Comparison of ENCODE assay signal across 8 cellular contexts in genomic region chr14:34714320-34715107, GRCh38. TPM values are rescaled to one million over a fixed set of nuclear protein-coding genes. Genes with fewer than 3 reads are reported as not detected.
A peak's percentile ranks its signal among the peaks of the same experiment; 100 is the strongest.
DNase-seq lines count a peak whose midpoint lies in the region; ATAC-seq, FAIRE-seq and TF ChIP-seq lines count a peak whose summit lies in the region.

Gene CFL2 (minus strand): TSS chr14:34714593. CDS start chr14:34714540, 53 bp downstream.

- H3K4me1 ChIP-seq in left ventricle myocardium inferior (peaks cover 62% of the 10 kb centered on the region), prostate gland (replicated peaks) (no peaks in the 10 kb centered on the region), upper lobe of right lung (peaks cover 13% of the 10 kb centered on the region)

- H3K27ac ChIP-seq in left ventricle myocardium inferior (replicated peaks) (peak within 1 kb of the TSS; percentile 99), prostate gland (peak within 1 kb of the TSS; percentile 94 to 99), upper lobe of right lung (peak within 1 kb of the TSS; percentile 95)

- under 1% methylated on average over 66 of the region's 75 CpGs for WGBS in prostate gland

- H3K27me3 ChIP-seq in left ventricle myocardium inferior (ENCODE audit: low read depth) (no peaks in the 10 kb centered on the region), prostate gland (replicated peaks; ENCODE audit: insufficient read depth) (no peaks in the 10 kb centered on the region), upper lobe of right lung (no peaks in the 10 kb centered on the region)

- H3K4me3 ChIP-seq in left ventricle myocardium inferior: peak within 1 kb of the TSS; percentile 92
- H3K4me3 ChIP-seq in prostate gland: peak within 1 kb of the TSS; percentile 91 to 96
- peak within 1 kb of the TSS; percentile 85 for H3K4me3 ChIP-seq in upper lobe of right lung

- intact Hi-C loops in left ventricle myocardium inferior (cut with micrococcal nuclease) (no loop called here), prostate gland (cut with DNase I) (loop anchor here (2.0 to 5.0 kb wide), 2 partner anchors 268 to 688 kb away; partner anchors contain the start of genes NFKBIA and SRP54), upper lobe of right lung (cut with DNase I) (no loop called here)

- no peak; the same call in 1 of the 2 replicates for TF ChIP-seq POLR2A in GM12891 (IDR thresholded peaks at IDR 0.05; ENCODE audit: low read depth, low read length)
- TF ChIP-seq POLR2A in prostate gland (IDR thresholded peaks at IDR 0.05): peak; percentile 64

- ATAC-seq in HG02642 (IDR thresholded peaks at IDR 0.05; ENCODE audit: poor library complexity, unreplicated experiment) (peak; percentile 93), upper lobe of right lung (peak; percentile 99)

- H3K9me3 ChIP-seq in left ventricle myocardium inferior (replicated peaks) (no peaks in the 10 kb centered on the region), prostate gland (no peaks in the 10 kb centered on the region), upper lobe of right lung (no peaks in the 10 kb centered on the region)

- peak; percentile 89 for FAIRE-seq in GM12891 (lab: Jason Lieb, UNC)

- peaks cover 10% of the 10 kb centered on the region for H3K36me3 ChIP-seq in left ventricle myocardium inferior
- H3K36me3 ChIP-seq in prostate gland: no peaks in the 10 kb centered on the region
- H3K36me3 ChIP-seq in upper lobe of right lung: peaks cover 14% of the 10 kb centered on the region

- DNase-seq in GM12891 (ENCODE audit: insufficient read length, low spot score) (peak; percentile 87), NCI-H128 (lab: John Stamatoyannopoulos, UW; ENCODE audit: unreplicated experiment) (peak; percentile 52), T-helper 1 cell (peak; percentile 59 to 71 (median 70)), amygdala (lab: John Stamatoyannopoulos, UW) (peak; percentile 33 to 95 (median 84)), left ventricle myocardium inferior (peak; percentile 86), prostate gland (ENCODE audit: low spot score) (peak; percentile 79), upper lobe of right lung (peak; percentile 93)

- TF ChIP-seq CTCF in left ventricle myocardium inferior (IDR thresholded peaks at IDR 0.05; ENCODE audit: borderline replicate concordance) (no peak), prostate gland (IDR thresholded peaks at IDR 0.05) (peak in 1 of 4 experiments; percentile 10), upper lobe of right lung (IDR thresholded peaks at IDR 0.05) (no peak)

TF ChIP-seq in GM12891, 5 proteins besides CTCF, POLR2A, EP300 and RAD21:
- no peak for TF ChIP-seq POLR2AphosphoS5 (IDR thresholded peaks at IDR 0.05; ENCODE audit: low read depth, low read length)
- no peak for TF ChIP-seq POU2F2 (IDR thresholded peaks at IDR 0.05; ENCODE audit: low read depth, low read length)
- TF ChIP-seq TAF1 (IDR thresholded peaks at IDR 0.05; ENCODE audit: low read depth, low read length): peak; percentile 50
- no peak for TF ChIP-seq PAX5 (IDR thresholded peaks at IDR 0.05; ENCODE audit: insufficient read depth, low read length, severe bottlenecking)

RNA-seq across cellular contexts. Expression of gene CFL2, which starts in this region (rescaled TPM):
- 5.3 TPM for polyA plus RNA-seq in GM12891 (2012; ENCODE audit: low read depth, missing spikeins)
- 509 TPM for total RNA-seq in left ventricle myocardium inferior
- total RNA-seq in prostate gland: 10 to 100 TPM; 46.3 to 79.2 TPM
- 56.5 TPM for total RNA-seq in upper lobe of right lung

Comparison
In these comparisons a context has a peak if more than half of its experiments do, and no peak if none do; other contexts are left out.
1. Peak in every context shown above with its lines: DNase-seq, ATAC-seq, H3K4me3 ChIP-seq and H3K27ac ChIP-seq.